13 cellular contexts compared by ENCODE assay signal in genomic region chr2:181471783-181472182, GRCh38.
DNase-seq lines count a peak whose midpoint lies in the region; ATAC-seq and TF ChIP-seq lines count a peak whose summit lies in the region.
"Had no signal": no experiment of that assay in that cellular context is flagged by ENCODE, and none has a peak within 500 bp of the region (broad histone marks: within the 10 kb centered on the region; RNA-seq: fewer than 3 reads in every experiment).

No MANE protein-coding gene starts in this region.

- peak overlapping the region; percentile 82 for H3K27ac Mint-ChIP-seq in activated naive CD4-positive, alpha-beta T cell treated with anti-CD3 and anti-CD28 coated beads, Interleukin-2, amount 10 ng/mL, durations not matched to agents 7 days and 5 days
- peak overlapping the region; percentile 77 for H3K27ac Mint-ChIP-seq in stimulated activated effector memory CD8-positive, alpha-beta T cell treated with anti-CD3 and anti-CD28 coated beads, Interleukin-12 subunit alpha, Interleukin-12 subunit beta, amount 100 ng/mL, for 72 hours

- in situ Hi-C loops in astrocyte of the spinal cord (cut with HindIII; ENCODE audit: low sequenced_read_pairs) = no loop called here

- H3K4me1 Mint-ChIP-seq in activated naive CD4-positive, alpha-beta T cell treated with anti-CD3 and anti-CD28 coated beads, Interleukin-2, amount 10 ng/mL, durations not matched to agents 7 days and 5 days = peaks cover 85% of the 10 kb centered on the region
- H3K4me1 Mint-ChIP-seq in stimulated activated effector memory CD8-positive, alpha-beta T cell treated with anti-CD3 and anti-CD28 coated beads, Interleukin-12 subunit alpha, Interleukin-12 subunit beta, amount 100 ng/mL, for 72 hours = peaks cover 62% of the 10 kb centered on the region

- H3K9me3 Mint-ChIP-seq in activated naive CD4-positive, alpha-beta T cell treated with anti-CD3 and anti-CD28 coated beads, Interleukin-2, amount 10 ng/mL, durations not matched to agents 7 days and 5 days = no peaks in the 10 kb centered on the region
- H3K9me3 Mint-ChIP-seq in stimulated activated effector memory CD8-positive, alpha-beta T cell treated with anti-CD3 and anti-CD28 coated beads, Interleukin-12 subunit alpha, Interleukin-12 subunit beta, amount 100 ng/mL, for 72 hours = no peaks in the 10 kb centered on the region

- peaks cover 97% of the 10 kb centered on the region for H3K36me3 ChIP-seq in KOPT-K1 (ENCODE audit: insufficient read depth, low read length)

- no peaks in the 10 kb centered on the region for H3K27me3 Mint-ChIP-seq in activated naive CD4-positive, alpha-beta T cell treated with anti-CD3 and anti-CD28 coated beads, Interleukin-2, amount 10 ng/mL, durations not matched to agents 7 days and 5 days

- ATAC-seq in stimulated activated effector memory CD8-positive, alpha-beta T cell treated with anti-CD3 and anti-CD28 coated beads, Interleukin-12 subunit alpha, Interleukin-12 subunit beta, amount 100 ng/mL, for 72 hours = peak; percentile 82
- ATAC-seq in GM19351 (IDR thresholded peaks at IDR 0.05; ENCODE audit: unreplicated experiment) = no peak

- H3K9me3 ChIP-seq in KOPT-K1 (ENCODE audit: insufficient read depth, low read length, poor library complexity, severe bottlenecking) = no peaks in the 10 kb centered on the region
- H3K9me3 ChIP-seq: SK-N-SH had no signal

- H3K4me3 ChIP-seq in astrocyte of the spinal cord (ENCODE audit: low read depth, low read length) = no peak overlapping the region

- no peak for DNase-seq in activated naive CD4-positive, alpha-beta T cell treated with anti-CD3 and anti-CD28 coated beads, Interleukin-2, amount 10 ng/mL, durations not matched to agents 7 days and 5 days
- DNase-seq in activated naive CD4-positive, alpha-beta T cell (lab: John Stamatoyannopoulos, UW) = no peak
- DNase-seq in astrocyte of the spinal cord (ENCODE audit: low read depth, low spot score) (peak; percentile 20), NCI-H187 (lab: John Stamatoyannopoulos, UW) (no peak)
- no peak for DNase-seq in stimulated activated effector memory CD8-positive, alpha-beta T cell treated with anti-CD3 and anti-CD28 coated beads, Interleukin-12 subunit alpha, Interleukin-12 subunit beta, amount 100 ng/mL, for 72 hours (ENCODE audit: low spot score in 2 of 2)
- DNase-seq in stimulated activated naive CD4-positive, alpha-beta T cell treated with Interleukin-2 at 50 U/mL for 16 hours (lab: John Stamatoyannopoulos, UW) = no peak
- DNase-seq: activated CD4-positive, alpha-beta T cell treated with anti-CD3 and anti-CD28 coated beads for 4 hours; aorta; NCI-H1092 treated with DMSO at 0.1 percent for 48 hours; NK-92 treated with Interleukin-12 subunit alpha and Interleukin-12 subunit beta, amount 100 ng/mL, for 24 hours; SK-N-SH had no signal

- peak overlapping the region; percentile 10 for H3K27ac ChIP-seq in KOPT-K1 (ENCODE audit: low read depth, low read length, poor library complexity, severe bottlenecking)

- TF ChIP-seq CTCF in astrocyte of the spinal cord (IDR thresholded peaks at IDR 0.05; ENCODE audit: low read depth, low read length) = no peak

- H3K36me3 Mint-ChIP-seq in activated naive CD4-positive, alpha-beta T cell treated with anti-CD3 and anti-CD28 coated beads, Interleukin-2, amount 10 ng/mL, durations not matched to agents 7 days and 5 days = peaks cover 84% of the 10 kb centered on the region
- peaks cover 91% of the 10 kb centered on the region for H3K36me3 Mint-ChIP-seq in stimulated activated effector memory CD8-positive, alpha-beta T cell treated with anti-CD3 and anti-CD28 coated beads, Interleukin-12 subunit alpha, Interleukin-12 subunit beta, amount 100 ng/mL, for 72 hours

- CTCF ChIA-PET in activated naive CD4-positive, alpha-beta T cell treated with anti-CD3 and anti-CD28 coated beads, Interleukin-2, amount 10 ng/mL, durations not matched to agents 7 days and 5 days (lab: Charles Lee) = interaction anchor here (0.7 kb wide), 1 partner anchor 11 kb away, joined by 3 read pairs; no protein-coding TSS in a partner anchor

- H3K4me3 Mint-ChIP-seq in activated naive CD4-positive, alpha-beta T cell treated with anti-CD3 and anti-CD28 coated beads, Interleukin-2, amount 10 ng/mL, durations not matched to agents 7 days and 5 days = peak overlapping the region; percentile 2
- H3K4me3 Mint-ChIP-seq in stimulated activated effector memory CD8-positive, alpha-beta T cell treated with anti-CD3 and anti-CD28 coated beads, Interleukin-12 subunit alpha, Interleukin-12 subunit beta, amount 100 ng/mL, for 72 hours = peak overlapping the region; percentile 44
